ENCODE assay signal across 10 cellular contexts in genomic region chr9:34987160-34988040, GRCh38. TPM values are rescaled to one million over a fixed set of nuclear protein-coding genes. Genes with fewer than 3 reads are reported as not detected.
DNase-seq lines count a peak whose midpoint lies in the region; ATAC-seq, FAIRE-seq and TF ChIP-seq lines count a peak whose summit lies in the region.
"Had no signal": no experiment of that assay in that cellular context is flagged by ENCODE, and none has a peak within 500 bp of the region (broad histone marks: within the 10 kb centered on the region; RNA-seq: fewer than 3 reads in every experiment).

No MANE protein-coding gene starts in this region.

- H3K4me3 ChIP-seq in HepG2 (replicated peaks in 1 of 3; ENCODE audit: insufficient read depth in 1 of 3, low read depth in 2 of 3, low read length in 3 of 3) = no peak overlapping the region
- H3K4me3 ChIP-seq in right lobe of liver = no peak overlapping the region
- H3K4me3 ChIP-seq in RWPE2 (ENCODE audit: severe bottlenecking) = no peak overlapping the region
- H3K4me3 ChIP-seq in epithelial cell of esophagus (ENCODE audit: low read length) = no peak overlapping the region

- ATAC-seq in HepG2 = no peak
- ATAC-seq in right lobe of liver = no peak
- ATAC-seq in RWPE2 (ENCODE audit: low read depth) = no peak
- ATAC-seq in HG03354 (IDR thresholded peaks at IDR 0.05; ENCODE audit: poor library complexity, severe bottlenecking, unreplicated experiment) = no peak

- POLR2A ChIA-PET in HepG2 (lab: Yijun Ruan, JAX) = no interaction called here

- FAIRE-seq in HepG2 (lab: Jason Lieb, UNC) = no peak
- FAIRE-seq: D721Med had no signal

- H3K36me3 ChIP-seq in HepG2 (replicated peaks in 1 of 2; ENCODE audit: control insufficient read depth in 1 of 2, insufficient read depth in 2 of 2, low read length in 2 of 2) = no peaks in the 10 kb centered on the region
- H3K36me3 ChIP-seq in right lobe of liver = no peaks in the 10 kb centered on the region
- no peaks in the 10 kb centered on the region for H3K36me3 ChIP-seq in RWPE2 (ENCODE audit: low read depth)

- no peak overlapping the region for H3K9ac ChIP-seq in HepG2 (ENCODE audit: insufficient read depth, low read depth, low read length)

- H3K27ac ChIP-seq in HepG2 (ENCODE audit: extremely low read length, insufficient read depth, low read length) (no peak overlapping the region), right lobe of liver (no peak overlapping the region), RWPE2 (ENCODE audit: poor library complexity, severe bottlenecking) (no peak overlapping the region), temporal lobe (ENCODE audit: low read depth, low read length) (peak overlapping the region; percentile 13)

- peaks cover 10% of the 10 kb centered on the region; the same call in 1 of the 2 replicates for H3K4me1 ChIP-seq in HepG2 (ENCODE audit: insufficient read depth, low read length)
- peaks cover 0 to 5% (median 0%) of the 10 kb centered on the region in 4 donors for H3K4me1 ChIP-seq in right lobe of liver
- H3K4me1 ChIP-seq in RWPE2 (ENCODE audit: insufficient read depth, poor library complexity, severe bottlenecking) = peaks cover 25% of the 10 kb centered on the region

- BruUV-seq in HepG2 (replicated peaks; lab: Mats Ljungman, UMichigan) = no TSS peak

- no peak overlapping the region for H2AFZ ChIP-seq in HepG2 (ENCODE audit: low read length)

- TF ChIP-seq POLR2A in HepG2 (IDR thresholded peaks at IDR 0.05; ENCODE audit: insufficient read depth in 1 of 2, low read depth in 2 of 2, low read length in 2 of 2) (no peak), right lobe of liver (IDR thresholded peaks at IDR 0.05) (no peak)

- no peak for DNase-seq in HepG2 (ENCODE audit: low spot score)
- DNase-seq in right lobe of liver = no peak
- DNase-seq in RWPE2 (ENCODE audit: low spot score) = peak; percentile 36
- peak; percentile 76 for DNase-seq in epithelial cell of esophagus (ENCODE audit: low read depth)
- DNase-seq in RPMI8226 = no peak
- no peak for DNase-seq in DMS 273 (lab: John Stamatoyannopoulos, UW; ENCODE audit: unreplicated experiment)
- DNase-seq: NCI-H226 had no signal

- 16% methylated on average over 7 of the region's 7 CpGs for WGBS in HepG2 (ENCODE audit: low lambda C conversion rate)
- WGBS in right lobe of liver (ENCODE audit: insufficient coverage, low coverage, low lambda C conversion rate, missing lambda C conversion rate) = 59% methylated on average over 6 of the region's 7 CpGs

- CTCF ChIA-PET in HepG2 (lab: Yijun Ruan, JAX; ENCODE audit: low intra/inter-chr PET ratio, low total read pairs) = no interaction called here

- H3K9me3 ChIP-seq in HepG2 (ENCODE audit: low read length) (no peaks in the 10 kb centered on the region), right lobe of liver (no peaks in the 10 kb centered on the region), RWPE2 (ENCODE audit: severe bottlenecking) (no peaks in the 10 kb centered on the region)

- no peak overlapping the region for H3K4me2 ChIP-seq in HepG2 (ENCODE audit: low read depth, low read length)

- H3K27me3 ChIP-seq in HepG2 (ENCODE audit: control insufficient read depth in 1 of 2, insufficient read depth in 2 of 2, low read length in 2 of 2) = peaks cover 0 to 4% of the 10 kb centered on the region in 2 experiments; a peak in 3 of 5 replicates
- H3K27me3 ChIP-seq in right lobe of liver = no peaks in the 10 kb centered on the region
- H3K27me3 ChIP-seq in RWPE2 (ENCODE audit: insufficient read depth, poor library complexity, severe bottlenecking) = no peaks in the 10 kb centered on the region

- no peaks in the 10 kb centered on the region for H4K20me1 ChIP-seq in HepG2 (ENCODE audit: insufficient read depth, low read length)

- in situ Hi-C loops in HepG2 (cut with HindIII; ENCODE audit: extremely low pct_ligation_motif_present, low pct_unique_long_range_greater_than_20kb) = loop anchor here (5.0 kb wide), 1 partner anchor 95 kb away; no protein-coding TSS in a partner anchor

- H3K79me2 ChIP-seq in HepG2 (ENCODE audit: insufficient read depth, low read length) = no peaks in the 10 kb centered on the region

- intact Hi-C loops in HepG2 (cut with micrococcal nuclease; ENCODE audit: unreplicated experiment) = no loop called here
- intact Hi-C loops in right lobe of liver (cut with DNase I) = loop anchor here in 1 of 2 donors (10.0 kb wide), 1 partner anchor 93 kb away; a partner anchor contains a TSS

- no peak for TF ChIP-seq CTCF in HepG2 (CRISPR knock-in tag; IDR thresholded peaks at IDR 0.05)
- TF ChIP-seq CTCF in right lobe of liver (IDR thresholded peaks at IDR 0.05) = no peak
- TF ChIP-seq CTCF in RWPE2 (IDR thresholded peaks at IDR 0.05; ENCODE audit: poor library complexity, severe bottlenecking) = no peak
- no peak for TF ChIP-seq CTCF in epithelial cell of esophagus (IDR thresholded peaks at IDR 0.05; ENCODE audit: insufficient read depth, low read depth, low read length, missing control alignments)

- TF ChIP-seq EP300 in HepG2 (IDR thresholded peaks at IDR 0.05; ENCODE audit: low read depth in 2 of 2, low read length in 2 of 2) (no peak), HepG2 (CRISPR knock-in tag; IDR thresholded peaks at IDR 0.05; ENCODE audit: borderline replicate concordance) (no peak)

- TF ChIP-seq RAD21 in HepG2 (CRISPR knock-in tag; IDR thresholded peaks at IDR 0.05) = no peak

TF ChIP-seq in HepG2, 621 proteins besides CTCF, POLR2A, EP300 and RAD21 (continues in another document):
- TF ChIP-seq TGIF2 (CRISPR knock-in tag; IDR thresholded peaks at IDR 0.05) = no peak
- TF ChIP-seq MTERF4 (CRISPR knock-in tag; IDR thresholded peaks at IDR 0.05) = no peak
- TF ChIP-seq ZNF775 (CRISPR knock-in tag; IDR thresholded peaks at IDR 0.05; ENCODE audit: borderline replicate concordance) = no peak
- peak; percentile 39 for TF ChIP-seq HNRNPK (IDR thresholded peaks at IDR 0.05; ENCODE audit: low read depth, low read length, poor library complexity, severe bottlenecking)

RNA-seq across cellular contexts. Expression of gene DNAJB5, which starts 2.1 kb away (rescaled TPM):
- 0.69 and 0.90 TPM in 2 replicates for total RNA-seq in HepG2 (2016; rRNA removed; fragmentation: Illumina TruSeq; extraction: Trizol)
- total RNA-seq in HepG2 (2016; cell fraction: cytosol; rRNA removed; fragmentation: Illumina TruSeq; extraction: Trizol; ENCODE audit: low read depth) = 0.20 and 0.26 TPM in 2 replicates
- total RNA-seq in HepG2 (2016; cell fraction: insoluble cytoplasmic fraction; rRNA removed; fragmentation: Illumina TruSeq; extraction: Trizol) = 0.65 and 0.94 TPM in 2 replicates
- 0.68 and 0.96 TPM in 2 replicates for total RNA-seq in HepG2 (2016; cell fraction: membrane; rRNA removed; fragmentation: Illumina TruSeq; extraction: Trizol)
- total RNA-seq in HepG2 (2016; cell fraction: nucleus; rRNA removed; fragmentation: Illumina TruSeq; extraction: Trizol) = 0.37 and 0.88 TPM in 2 replicates
- polyA plus RNA-seq in HepG2 (2011; rRNA removed) = 0.40 and 0.54 TPM in 2 replicates
- 0.50 and 0.63 TPM in 2 replicates for polyA plus RNA-seq in HepG2 (2011; cell fraction: cytosol; rRNA removed)
- polyA plus RNA-seq in HepG2 (2011; cell fraction: nucleus; rRNA removed) = 0.39 and 0.48 TPM in 2 replicates
- polyA plus RNA-seq in HepG2 (2012) = 1.2 and 1.3 TPM in 2 replicates
- 0.54 and 0.57 TPM in 2 replicates for polyA plus RNA-seq in HepG2 (2016; cell fraction: cytosol; fragmentation: Illumina TruSeq; extraction: Trizol; ENCODE audit: low read depth)
- polyA plus RNA-seq in HepG2 (2016; cell fraction: insoluble cytoplasmic fraction; fragmentation: Illumina TruSeq; extraction: Trizol; ENCODE audit: low read depth) = 1.7 and 1.9 TPM in 2 replicates
- polyA plus RNA-seq in HepG2 (2016; cell fraction: membrane; fragmentation: Illumina TruSeq; extraction: Trizol; ENCODE audit: low read depth) = 0.74 and 1.1 TPM in 2 replicates
- 1.3 and 1.4 TPM in 2 replicates for polyA plus RNA-seq in HepG2 (2016; cell fraction: nucleus; fragmentation: Illumina TruSeq; extraction: Trizol; ENCODE audit: insufficient read depth, low read depth)
- polyA minus RNA-seq in HepG2 (2011; rRNA and poly(A)+ RNA removed; ENCODE audit: low replicate concordance) = 0.22 and 2.4 TPM in 2 replicates
- not detected in 2 replicates for polyA minus RNA-seq in HepG2 (2011; cell fraction: cytosol; rRNA and poly(A)+ RNA removed)
- 0.25 and 0.52 TPM in 2 replicates for polyA minus RNA-seq in HepG2 (2011; cell fraction: nucleus; rRNA and poly(A)+ RNA removed)
- 1 to 10 TPM; 1.1 to 3.5 (median 1.7) TPM for total RNA-seq in right lobe of liver
- 37.1 TPM for total RNA-seq in temporal lobe

RNA-seq across cellular contexts. Expression of gene PHF24, which starts 29.3 kb away (rescaled TPM):
- not detected in 2 replicates for total RNA-seq in HepG2 (2016; rRNA removed; fragmentation: Illumina TruSeq; extraction: Trizol)
- total RNA-seq in HepG2 (2016; cell fraction: cytosol; rRNA removed; fragmentation: Illumina TruSeq; extraction: Trizol; ENCODE audit: low read depth) = not detected in 2 replicates
- not detected in 2 replicates for total RNA-seq in HepG2 (2016; cell fraction: insoluble cytoplasmic fraction; rRNA removed; fragmentation: Illumina TruSeq; extraction: Trizol)
- not detected in 2 replicates for total RNA-seq in HepG2 (2016; cell fraction: membrane; rRNA removed; fragmentation: Illumina TruSeq; extraction: Trizol)
- not detected in 2 replicates for total RNA-seq in HepG2 (2016; cell fraction: nucleus; rRNA removed; fragmentation: Illumina TruSeq; extraction: Trizol)
- polyA plus RNA-seq in HepG2 (2011; rRNA removed) = 0.05 TPM in 1 of 2 replicates, not detected in the other
- not detected in 2 replicates for polyA plus RNA-seq in HepG2 (2011; cell fraction: cytosol; rRNA removed)
- not detected in 2 replicates for polyA plus RNA-seq in HepG2 (2011; cell fraction: nucleus; rRNA removed)
- not detected in 2 replicates for polyA plus RNA-seq in HepG2 (2012)
- not detected in 2 replicates for polyA plus RNA-seq in HepG2 (2016; cell fraction: cytosol; fragmentation: Illumina TruSeq; extraction: Trizol; ENCODE audit: low read depth)
- polyA plus RNA-seq in HepG2 (2016; cell fraction: insoluble cytoplasmic fraction; fragmentation: Illumina TruSeq; extraction: Trizol; ENCODE audit: low read depth) = not detected in 2 replicates
- not detected in 2 replicates for polyA plus RNA-seq in HepG2 (2016; cell fraction: membrane; fragmentation: Illumina TruSeq; extraction: Trizol; ENCODE audit: low read depth)
- not detected in 2 replicates for polyA plus RNA-seq in HepG2 (2016; cell fraction: nucleus; fragmentation: Illumina TruSeq; extraction: Trizol; ENCODE audit: insufficient read depth, low read depth)
- polyA minus RNA-seq in HepG2 (2011; rRNA and poly(A)+ RNA removed; ENCODE audit: low replicate concordance) = 0.10 TPM in 1 of 2 replicates, not detected in the other
- polyA minus RNA-seq in HepG2 (2011; cell fraction: cytosol; rRNA and poly(A)+ RNA removed) = not detected in 2 replicates
- polyA minus RNA-seq in HepG2 (2011; cell fraction: nucleus; rRNA and poly(A)+ RNA removed) = not detected in 2 replicates
- total RNA-seq in right lobe of liver = under 1 TPM in 2 of 6 experiments, not detected in 4; 0.04 to 0.06 TPM
- 25.6 TPM for total RNA-seq in temporal lobe

Comparison
In these comparisons a context has a peak if more than half of its experiments do, and no peak if none do; other contexts are left out.
1. DNase-seq: peak in RWPE2 (single experiment) and epithelial cell of esophagus (single experiment); none in HepG2 (single experiment), right lobe of liver (0 of 3), RPMI8226 (single experiment) and DMS 273 (single experiment).
2. RNA of gene PHF24, which starts 29.3 kb away (total RNA-seq): 25.6 TPM in temporal lobe (single experiment); 0.04 to 0.06 TPM in right lobe of liver and not detected in HepG2; every median in the first group is over 10 times any median in the second.